ENCODE assay signal across 11 cellular contexts in genomic region chr17:68831170-68831569, GRCh38.
"Had no signal": no experiment of that assay in that cellular context is flagged by ENCODE, and none has a peak within 500 bp of the region (broad histone marks: within the 10 kb centered on the region; RNA-seq: fewer than 3 reads in every experiment).

No MANE protein-coding gene starts in this region.

- H3K36me3 ChIP-seq: HAP-1 had no signal

- H3K4me2 ChIP-seq: KMS-11 had no signal

- H3K4me3 ChIP-seq: GM23248, HAP-1 had no signal

- H3K4me1 ChIP-seq: HAP-1 had no signal

- H3K9ac ChIP-seq: GM23248, KMS-11 had no signal

- H3K9me3 ChIP-seq: HAP-1 had no signal

- H3K27ac ChIP-seq: GM23248, HL-60, KMS-11 had no signal

- ATAC-seq: HCT116 had no signal

- DNase-seq: GM23248, GOT3, H7, HFFc6, IMR-90, Karpas-422, KBM-7 had no signal

- H2AFZ ChIP-seq: GM23248 had no signal
